In the genomic region with DNA sequence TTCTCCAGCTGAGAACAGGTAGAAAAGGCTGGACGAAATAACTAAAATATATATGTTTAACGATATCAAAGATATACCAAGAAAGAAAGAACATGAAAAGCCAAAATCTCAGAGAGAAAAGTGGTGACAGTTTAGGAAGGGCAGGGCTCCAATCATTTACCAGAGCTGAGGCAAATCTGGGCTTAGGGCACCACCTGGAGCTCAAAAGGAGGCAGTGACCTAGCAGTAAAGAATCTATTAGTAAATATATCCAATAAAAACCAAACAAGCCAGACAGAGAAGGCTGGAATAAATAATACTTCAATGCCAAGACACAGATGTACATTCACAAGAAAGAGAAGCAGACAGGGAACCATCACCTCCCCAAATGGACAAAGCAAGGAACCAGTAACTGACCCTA, we compare ENCODE assay signal across 8 cellular contexts. TPM values are rescaled to one million over a fixed set of nuclear protein-coding genes. Genes with fewer than 3 reads are reported as not detected.
A peak's percentile ranks its signal among the peaks of the same experiment; 100 is the strongest.
DNase-seq lines count a peak whose midpoint lies in the region; ATAC-seq, FAIRE-seq and TF ChIP-seq lines count a peak whose summit lies in the region.

No MANE protein-coding gene starts in this region.

- no peaks in the 10 kb centered on the region for H3K4me1 ChIP-seq in astrocyte (ENCODE audit: insufficient read depth, low read length)

- H3K4me2 ChIP-seq in astrocyte (ENCODE audit: low read length): no peak overlapping the region

- peak; percentile 52 for TF ChIP-seq CTCF in astrocyte (IDR thresholded peaks at IDR 0.05; ENCODE audit: insufficient read depth, low read depth, low read length)
- peak; percentile 43 for TF ChIP-seq CTCF in kidney epithelial cell (IDR thresholded peaks at IDR 0.05; ENCODE audit: insufficient read depth, low read length, poor library complexity, severe bottlenecking)

- peaks cover 8% of the 10 kb centered on the region for H3K9me3 Mint-ChIP-seq in astrocyte (ENCODE audit: unreplicated experiment)

- ATAC-seq in GM18861 (IDR thresholded peaks at IDR 0.05; ENCODE audit: unreplicated experiment): no peak

- H2AFZ ChIP-seq in astrocyte (ENCODE audit: low read depth, low read length): no peak overlapping the region

- H3K36me3 ChIP-seq in astrocyte (ENCODE audit: insufficient read depth, low read length) (no peaks in the 10 kb centered on the region), kidney epithelial cell (ENCODE audit: control insufficient read depth, insufficient read depth, low read length) (no peaks in the 10 kb centered on the region)

- H3K79me2 ChIP-seq in astrocyte (ENCODE audit: insufficient read depth, low read length): no peaks in the 10 kb centered on the region

- H3K4me3 ChIP-seq in astrocyte (ENCODE audit: insufficient read depth, low read depth, low read length) (no peak overlapping the region), kidney epithelial cell (ENCODE audit: low read depth, low read length) (no peak overlapping the region)

- H3K4me3 Mint-ChIP-seq in astrocyte (ENCODE audit: unreplicated experiment): no peak overlapping the region

- H3K27ac ChIP-seq in astrocyte (ENCODE audit: low read depth, low read length): no peak overlapping the region

- CTCF ChIA-PET in HEK293T (lab: Yijun Ruan, JAX): interaction anchor here (1.0 kb wide), 1 partner anchor 113 kb away, joined by 4 read pairs; no protein-coding TSS in a partner anchor

- POLR2A ChIA-PET in HEK293T (lab: Yijun Ruan, JAX): no interaction called here

- H4K20me1 ChIP-seq in astrocyte (ENCODE audit: insufficient read depth, low read length): no peaks in the 10 kb centered on the region

- DNase-seq in CD1c-positive myeloid dendritic cell (ENCODE audit: extremely low spot score): peak; percentile 58
- DNase-seq in HEK293T (ENCODE audit: extremely low spot score): peak; percentile 54
- peak; percentile 49 for DNase-seq in RPMI8226
- DNase-seq in astrocyte (ENCODE audit: low read depth): peak; percentile 22
- no peak for DNase-seq in kidney epithelial cell (ENCODE audit: low read depth)
- peak; percentile 13 to 75 (median 56) for DNase-seq in stimulated activated naive CD4-positive, alpha-beta T cell (lab: John Stamatoyannopoulos, UW)
- no peak for DNase-seq in NK-92 treated with Interleukin-12 subunit alpha and Interleukin-12 subunit beta, amount 100 ng/mL, for 24 hours (lab: John Stamatoyannopoulos, UW)

- H3K9me3 ChIP-seq in astrocyte (ENCODE audit: insufficient read depth, low read depth, low read length): no peaks in the 10 kb centered on the region

- FAIRE-seq in astrocyte (lab: Jason Lieb, UNC): no peak

- H3K27me3 Mint-ChIP-seq in astrocyte (ENCODE audit: low read depth, unreplicated experiment): peaks cover 2% of the 10 kb centered on the region

- H3K9ac ChIP-seq in astrocyte (ENCODE audit: low read length): no peak overlapping the region

- H3K36me3 Mint-ChIP-seq in astrocyte (ENCODE audit: low read depth, unreplicated experiment): peaks cover 1% of the 10 kb centered on the region

- H3K27me3 ChIP-seq in astrocyte (ENCODE audit: insufficient read depth, low read length) (no peaks in the 10 kb centered on the region), kidney epithelial cell (ENCODE audit: control insufficient read depth, insufficient read depth, low read length) (no peaks in the 10 kb centered on the region)

- no peak overlapping the region for H3K27ac Mint-ChIP-seq in astrocyte (ENCODE audit: unreplicated experiment)

- no peaks in the 10 kb centered on the region for H3K4me1 Mint-ChIP-seq in astrocyte (ENCODE audit: low read depth, unreplicated experiment)

TF ChIP-seq in HEK293T, 16 proteins besides CTCF, POLR2A, EP300 and RAD21:
- no peak for TF ChIP-seq SP1 (IDR thresholded peaks at IDR 0.05)
- no peak for TF ChIP-seq FOXM1 (IDR thresholded peaks at IDR 0.05; ENCODE audit: borderline replicate concordance)
- no peak for TF ChIP-seq NFRKB (IDR thresholded peaks at IDR 0.05)
- TF ChIP-seq L3MBTL2 (conservative IDR thresholded peaks at IDR 0.05): no peak
- no peak for TF ChIP-seq CTBP1 (IDR thresholded peaks at IDR 0.05; ENCODE audit: borderline replicate concordance)
- no peak for TF ChIP-seq ZNF384 (IDR thresholded peaks at IDR 0.05)
- TF ChIP-seq PKNOX1 (IDR thresholded peaks at IDR 0.05): no peak
- no peak for TF ChIP-seq ELF4 (IDR thresholded peaks at IDR 0.05)
- TF ChIP-seq TARDBP (IDR thresholded peaks at IDR 0.05): no peak

RNA-seq across cellular contexts. Expression of gene CHIA, which starts 43.5 kb away (rescaled TPM):
- total RNA-seq in astrocyte (not detected in 2 replicates), kidney epithelial cell (not detected in 2 replicates)

Comparison
In these comparisons a context has a peak if more than half of its experiments do, and no peak if none do; other contexts are left out.
1. DNase-seq: peak in CD1c-positive myeloid dendritic cell (single experiment), HEK293T (single experiment), RPMI8226 (single experiment), astrocyte (single experiment) and stimulated activated naive CD4-positive, alpha-beta T cell (6 of 6); none in kidney epithelial cell (single experiment) and NK-92 treated with Interleukin-12 subunit alpha and Interleukin-12 subunit beta, amount 100 ng/mL, for 24 hours (single experiment).